Comparison of ENCODE assay signal across 9 cellular contexts in the genomic region with DNA sequence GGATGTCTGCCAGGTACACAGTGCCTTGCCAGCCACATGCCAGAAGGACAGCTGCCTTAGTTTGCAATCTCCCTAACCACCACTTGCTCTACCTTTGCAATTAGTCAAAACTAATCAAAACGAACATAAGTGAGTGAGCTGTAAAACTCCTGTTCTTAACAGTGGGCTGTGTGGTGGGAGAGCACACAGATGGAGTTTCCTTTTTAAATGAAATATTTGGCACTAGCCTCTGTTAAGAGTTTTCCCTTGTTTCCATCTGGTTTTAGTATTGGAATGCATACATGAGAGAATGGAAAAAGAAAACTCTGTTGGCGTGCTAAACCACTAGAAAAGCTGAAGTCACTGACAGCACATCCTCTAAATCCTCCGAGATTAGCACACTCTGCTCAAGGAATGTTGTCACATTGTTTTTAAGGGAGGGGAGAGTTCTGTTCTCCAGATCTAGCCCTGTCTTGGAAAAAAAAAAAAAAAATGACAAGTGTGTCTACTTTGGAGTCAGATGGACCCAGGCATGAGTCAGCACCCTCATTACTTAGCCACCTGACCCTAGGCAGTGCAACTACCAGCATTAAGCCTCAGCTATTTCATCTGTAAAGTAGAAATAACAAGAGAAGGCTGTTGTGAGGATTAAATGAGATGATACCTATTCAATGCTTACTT.
DNase-seq lines count a peak whose midpoint lies in the region; ATAC-seq and TF ChIP-seq lines count a peak whose summit lies in the region.
"Had no signal": no experiment of that assay in that cellular context is flagged by ENCODE, and none has a peak within 500 bp of the region (broad histone marks: within the 10 kb centered on the region; RNA-seq: fewer than 3 reads in every experiment).

No MANE protein-coding gene starts in this region.

- in situ Hi-C loops in astrocyte of the cerebellum (cut with HindIII; ENCODE audit: low sequenced_read_pairs): no loop called here

- no peaks in the 10 kb centered on the region for H3K9me3 ChIP-seq in skeletal muscle satellite cell (replicated peaks; ENCODE audit: low read length)

- H3K4me1 ChIP-seq in skeletal muscle satellite cell (ENCODE audit: control insufficient read depth, insufficient read depth, low read length): peaks cover 17% of the 10 kb centered on the region

- H3K36me3 ChIP-seq in skeletal muscle satellite cell (ENCODE audit: insufficient read depth, low read length): no peaks in the 10 kb centered on the region

- H3K4me2 ChIP-seq in skeletal muscle satellite cell (ENCODE audit: low read length): peak overlapping the region; percentile 65

- no peak for TF ChIP-seq CTCF in astrocyte of the cerebellum (IDR thresholded peaks at IDR 0.05; ENCODE audit: low read depth, low read length, missing control alignments)

- peak; percentile 3 for DNase-seq in GM04503 (ENCODE audit: low read depth)
- DNase-seq in astrocyte of the cerebellum (ENCODE audit: low read depth): peak; percentile 62
- peak; percentile 9 for DNase-seq in hepatic stellate cell (ENCODE audit: low spot score)
- no peak for DNase-seq in germinal center (ENCODE audit: low spot score)
- no peak for DNase-seq in stimulated activated CD4-positive, alpha-beta T cell treated with anti-CD3 and anti-CD28 coated beads, Interleukin-2, amount 100 ng/mL, for 48 hours
- DNase-seq: kidney had no signal

- peak overlapping the region; percentile 42 for H3K9ac ChIP-seq in skeletal muscle satellite cell (ENCODE audit: low read depth, low read length)

- ATAC-seq in GM21576 (IDR thresholded peaks at IDR 0.05; ENCODE audit: unreplicated experiment): no peak
- no peak for ATAC-seq in HG03196 (IDR thresholded peaks at IDR 0.05; ENCODE audit: unreplicated experiment)

- H3K27me3 ChIP-seq in skeletal muscle satellite cell (ENCODE audit: control insufficient read depth, insufficient read depth, low read length): no peaks in the 10 kb centered on the region

- H3K4me3 ChIP-seq in astrocyte of the cerebellum (ENCODE audit: low read depth, low read length) (no peak overlapping the region), skeletal muscle satellite cell (ENCODE audit: low read length) (peak overlapping the region; percentile 22)

Comparison
In these comparisons a context has a peak if more than half of its experiments do, and no peak if none do; other contexts are left out.
1. DNase-seq: peak in GM04503 (single experiment), astrocyte of the cerebellum (single experiment) and hepatic stellate cell (single experiment); none in germinal center (single experiment) and stimulated activated CD4-positive, alpha-beta T cell treated with anti-CD3 and anti-CD28 coated beads, Interleukin-2, amount 100 ng/mL, for 48 hours (0 of 2).